In the genomic region with DNA sequence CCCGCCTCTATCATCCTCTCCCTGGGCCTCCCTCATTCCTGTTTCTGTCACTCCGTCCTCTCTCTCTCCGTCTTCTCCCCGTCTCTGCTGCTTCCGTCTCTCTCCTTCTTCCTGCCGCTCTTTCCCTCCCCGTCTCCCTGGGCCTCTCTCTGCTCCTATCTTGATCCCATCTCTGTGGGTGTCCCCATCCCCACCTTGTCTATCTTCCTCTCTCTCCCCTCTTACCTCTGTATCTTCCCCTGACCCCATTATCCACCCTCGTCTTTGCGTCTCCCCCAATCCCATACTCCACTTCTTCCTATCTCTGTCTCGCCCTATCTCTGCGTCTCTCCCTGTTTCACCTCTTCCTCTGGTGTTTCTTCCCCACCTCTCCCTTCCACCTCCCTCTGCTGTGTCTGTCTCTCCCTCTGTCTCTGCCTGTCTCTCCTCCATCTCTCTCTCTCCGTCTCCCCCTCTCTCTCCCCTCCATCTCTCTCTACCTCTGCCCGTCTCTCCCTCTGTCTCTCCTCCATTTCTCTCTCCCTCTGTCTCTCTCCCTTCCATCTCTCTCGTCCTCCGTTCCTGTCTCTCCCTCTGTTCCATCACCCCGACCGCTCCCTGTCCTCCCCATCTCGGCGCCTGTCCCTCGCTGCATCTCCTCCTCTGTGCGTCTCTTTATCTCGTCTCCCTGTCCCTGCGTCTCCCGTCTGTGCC, we compare ENCODE assay signal across 8 cellular contexts. TPM values are rescaled to one million over a fixed set of nuclear protein-coding genes. Genes with fewer than 3 reads are reported as not detected.
DNase-seq lines count a peak whose midpoint lies in the region; ATAC-seq and TF ChIP-seq lines count a peak whose summit lies in the region.

No MANE protein-coding gene starts in this region.

- H3K27ac Mint-ChIP-seq in activated T-cell treated with anti-CD3 and anti-CD28 coated beads, Interleukin-2, amount 50 U/mL, for 72 hours: peak overlapping the region; percentile 90

- no peaks in the 10 kb centered on the region for H3K9me3 ChIP-seq in cardiac muscle cell (ENCODE audit: low read depth)
- peaks cover 3% of the 10 kb centered on the region; the same call in 1 of the 2 replicates for H3K9me3 ChIP-seq in iPS-20b (ENCODE audit: insufficient read depth, low read depth, low read length)
- H3K9me3 ChIP-seq in tibial nerve: no peaks in the 10 kb centered on the region

- TF ChIP-seq EP300 in tibial nerve (IDR thresholded peaks at IDR 0.05): no peak

- intact Hi-C loops in Right ventricle myocardium superior (cut with DNase I): no loop called here
- intact Hi-C loops in posterior cingulate gyrus (cut with DNase I): no loop called here

- H3K4me1 ChIP-seq in cardiac muscle cell (ENCODE audit: low read depth) (peaks cover 14% of the 10 kb centered on the region), iPS-20b (ENCODE audit: insufficient read depth, low read length) (peaks cover 15% of the 10 kb centered on the region; the same call in 1 of the 2 replicates), tibial nerve (peaks cover 0 to 59% (median 13%) of the 10 kb centered on the region in 4 donors)

- peak overlapping the region; percentile 87 to 97 for H3K4me3 Mint-ChIP-seq in activated T-cell treated with anti-CD3 and anti-CD28 coated beads, Interleukin-2, amount 50 U/mL, for 72 hours

- H3K36me3 Mint-ChIP-seq in activated T-cell treated with anti-CD3 and anti-CD28 coated beads, Interleukin-2, amount 50 U/mL, for 72 hours (ENCODE audit: insufficient read depth in 2 of 2): peaks cover 8% of the 10 kb centered on the region in 2 donors

- H3K4me1 Mint-ChIP-seq in activated T-cell treated with anti-CD3 and anti-CD28 coated beads, Interleukin-2, amount 50 U/mL, for 72 hours (ENCODE audit: low read depth): peaks cover 51% of the 10 kb centered on the region

- H3K27me3 Mint-ChIP-seq in activated T-cell treated with anti-CD3 and anti-CD28 coated beads, Interleukin-2, amount 50 U/mL, for 72 hours (ENCODE audit: low read depth): peaks cover 50% of the 10 kb centered on the region

- 16 to 18% methylated on average over 24 of the region's 24 CpGs for WGBS in tibial nerve, 2 donors

- ATAC-seq in Right ventricle myocardium superior (ENCODE audit: poor library complexity) (no peak), HG02870 (IDR thresholded peaks at IDR 0.05; ENCODE audit: unreplicated experiment) (no peak)
- no peak for ATAC-seq in activated T-cell treated with anti-CD3 and anti-CD28 coated beads, Interleukin-2, amount 50 U/mL, for 72 hours (replicated peaks in 1 of 2)

- H3K4me3 ChIP-seq in cardiac muscle cell (peak overlapping the region; percentile 25), iPS-20b (ENCODE audit: low read length) (peak overlapping the region; percentile 73), tibial nerve (peak overlapping the region in 3 of 4 donors; percentile 29 to 51 (median 30))

- DNase-seq in cardiac muscle cell (ENCODE audit: low read depth in 1 of 2, low spot score in 1 of 2) (peak in 1 of 2 donors; percentile 20), Right ventricle myocardium superior (no peak), tibial nerve (ENCODE audit: low spot score in 2 of 2) (no peak), Ammon's horn (ENCODE audit: low spot score) (no peak), posterior cingulate gyrus (no peak)
- DNase-seq in activated T-cell treated with anti-CD3 and anti-CD28 coated beads, Interleukin-2, amount 50 U/mL, for 72 hours: no peak

- H3K36me3 ChIP-seq in cardiac muscle cell: no peaks in the 10 kb centered on the region
- no peaks in the 10 kb centered on the region for H3K36me3 ChIP-seq in iPS-20b (ENCODE audit: insufficient read depth, low read depth, low read length)
- no peaks in the 10 kb centered on the region for H3K36me3 ChIP-seq in tibial nerve

- H3K9me3 Mint-ChIP-seq in activated T-cell treated with anti-CD3 and anti-CD28 coated beads, Interleukin-2, amount 50 U/mL, for 72 hours: peaks cover 0 to 4% of the 10 kb centered on the region in 2 donors

- no peak for TF ChIP-seq POLR2A in tibial nerve (IDR thresholded peaks at IDR 0.05)

- peak overlapping the region; percentile 69; the same call in 1 of the 2 replicates for H3K9ac ChIP-seq in iPS-20b (ENCODE audit: low read depth, low read length)

- TF ChIP-seq CTCF in cardiac muscle cell (IDR thresholded peaks at IDR 0.05; ENCODE audit: low read depth, low read length) (no peak), tibial nerve (IDR thresholded peaks at IDR 0.05) (no peak)

- H3K27me3 ChIP-seq in cardiac muscle cell (peaks cover 19% of the 10 kb centered on the region), iPS-20b (ENCODE audit: insufficient read depth, low read length) (peaks cover 55% of the 10 kb centered on the region), tibial nerve (peaks cover 2 to 53% of the 10 kb centered on the region in 2 donors)

- H3K27ac ChIP-seq in cardiac muscle cell (no peak overlapping the region), iPS-20b (ENCODE audit: low read length) (no peak overlapping the region), tibial nerve (peak overlapping the region in 1 of 4 donors; percentile 63)

RNA-seq across cellular contexts. Expression of a gene that starts 4.3 kb away (rescaled TPM):
- total RNA-seq in cardiac muscle cell: 2.7 and 3.2 TPM in 2 replicates
- 3.5 and 3.9 TPM in 2 replicates for polyA plus RNA-seq in cardiac muscle cell
- 0.54 TPM for total RNA-seq in Right ventricle myocardium superior
- total RNA-seq in activated T-cell treated with anti-CD3 and anti-CD28 coated beads, Interleukin-2, amount 50 U/mL, for 72 hours: under 1 TPM; 0.39 to 0.46 TPM
- under 1 TPM; 0.42 to 0.90 (median 0.51) TPM for total RNA-seq in tibial nerve

RNA-seq across cellular contexts. Expression of a gene that starts 6.4 kb away (rescaled TPM):
- 137 and 159 TPM in 2 replicates for total RNA-seq in cardiac muscle cell
- polyA plus RNA-seq in cardiac muscle cell: 186 and 218 TPM in 2 replicates
- total RNA-seq in Right ventricle myocardium superior: 69.5 TPM
- total RNA-seq in activated T-cell treated with anti-CD3 and anti-CD28 coated beads, Interleukin-2, amount 50 U/mL, for 72 hours: 100 to 1,000 TPM; 101 to 103 TPM
- total RNA-seq in tibial nerve: 10 to 100 TPM; 51.3 to 78.6 (median 65.8) TPM

RNA-seq across cellular contexts. Expression of a gene that starts 33.6 kb away (rescaled TPM):
- total RNA-seq in cardiac muscle cell: 0.57 TPM in 1 of 2 replicates, not detected in the other
- not detected in 2 replicates for polyA plus RNA-seq in cardiac muscle cell
- not detected for total RNA-seq in Right ventricle myocardium superior
- under 1 TPM; 0.25 to 0.34 TPM for total RNA-seq in activated T-cell treated with anti-CD3 and anti-CD28 coated beads, Interleukin-2, amount 50 U/mL, for 72 hours
- total RNA-seq in tibial nerve: not detected

RNA-seq across cellular contexts. Expression of a gene that starts 34.0 kb away (rescaled TPM):
- total RNA-seq in cardiac muscle cell (17.9 and 29.8 TPM in 2 replicates), Right ventricle myocardium superior (105 TPM), tibial nerve (10 to 100 TPM in 2 of 4 donors, 1 to 10 TPM in 2; 8.3 to 14.4 (median 10.2) TPM)
- polyA plus RNA-seq in cardiac muscle cell: 38.5 and 68.5 TPM in 2 replicates
- 10 to 100 TPM; 20.9 to 26.2 TPM for total RNA-seq in activated T-cell treated with anti-CD3 and anti-CD28 coated beads, Interleukin-2, amount 50 U/mL, for 72 hours

RNA-seq across cellular contexts. Expression of a gene that starts 48.0 kb away (rescaled TPM):
- total RNA-seq in cardiac muscle cell (24.2 and 36.5 TPM in 2 replicates), Right ventricle myocardium superior (16.9 TPM), tibial nerve (10 to 100 TPM; 15.1 to 33.1 (median 29.7) TPM)
- polyA plus RNA-seq in cardiac muscle cell: 36.3 and 38.6 TPM in 2 replicates
- total RNA-seq in activated T-cell treated with anti-CD3 and anti-CD28 coated beads, Interleukin-2, amount 50 U/mL, for 72 hours: 10 to 100 TPM; 27.0 to 38.2 TPM
